Comparison of ENCODE assay signal across 1 cellular context in genomic region chr16:50616883-50617629, GRCh38.
TF ChIP-seq lines count a peak whose summit lies in the region.

No MANE protein-coding gene starts in this region.

TF ChIP-seq in HepG2, 621 proteins besides CTCF, POLR2A, EP300 and RAD21 (continued from another document):
- TF ChIP-seq KLF15 (CRISPR knock-in tag; IDR thresholded peaks at IDR 0.05; ENCODE audit: borderline replicate concordance) (no peak), TCF7L2 (IDR thresholded peaks at IDR 0.05; ENCODE audit: low read depth, low read length) (peak; percentile 78), PPARG (CRISPR knock-in tag; conservative IDR thresholded peaks at IDR 0.05) (0 out of 2 replicates have a peak, but pooled peaks have one; percentile 33), ZFP41 (CRISPR knock-in tag; IDR thresholded peaks at IDR 0.05; ENCODE audit: borderline replicate concordance) (no peak), GABPA (IDR thresholded peaks at IDR 0.05; ENCODE audit: low read depth, low read length) (no peak), GABPA (CRISPR knock-in tag; IDR thresholded peaks at IDR 0.05; ENCODE audit: low read depth) (no peak), CBX1 (IDR thresholded peaks at IDR 0.05; ENCODE audit: low read depth) (no peak), SP140L (CRISPR knock-in tag; IDR thresholded peaks at IDR 0.05; ENCODE audit: borderline replicate concordance) (no peak), ZNF563 (CRISPR knock-in tag; IDR thresholded peaks at IDR 0.05) (no peak), CBFB (CRISPR knock-in tag; IDR thresholded peaks at IDR 0.05) (no peak), MAF1 (CRISPR knock-in tag; IDR thresholded peaks at IDR 0.05; ENCODE audit: borderline replicate concordance) (no peak), ZNF747 (CRISPR knock-in tag; IDR thresholded peaks at IDR 0.05; ENCODE audit: borderline replicate concordance) (0 out of 2 replicates have a peak, but pooled peaks have one; percentile 67), MEIS2 (CRISPR knock-in tag; IDR thresholded peaks at IDR 0.05) (no peak), PRPF4 (IDR thresholded peaks at IDR 0.05; ENCODE audit: low read depth, low read length, poor library complexity, severe bottlenecking) (peak; percentile 51), TEAD3 (CRISPR knock-in tag; optimal IDR thresholded peaks at IDR 0.05; ENCODE audit: borderline replicate concordance) (peak; percentile 24), ATRX (CRISPR knock-in tag; IDR thresholded peaks at IDR 0.05; ENCODE audit: borderline replicate concordance) (no peak), ZNF567 (CRISPR knock-in tag; IDR thresholded peaks at IDR 0.05; ENCODE audit: borderline replicate concordance) (no peak), ZNF749 (CRISPR knock-in tag; IDR thresholded peaks at IDR 0.05; ENCODE audit: borderline replicate concordance) (no peak), ZNF431 (CRISPR knock-in tag; IDR thresholded peaks at IDR 0.05; ENCODE audit: borderline replicate concordance, low read depth) (no peak), THRA (CRISPR knock-in tag; IDR thresholded peaks at IDR 0.05; ENCODE audit: borderline replicate concordance) (peak; percentile 51; the same call in 1 of the 2 replicates), ZNF619 (CRISPR knock-in tag; IDR thresholded peaks at IDR 0.05) (no peak), ZNF230 (CRISPR knock-in tag; IDR thresholded peaks at IDR 0.05) (no peak), ASH2L (IDR thresholded peaks at IDR 0.05; ENCODE audit: insufficient read length, low read depth, low read length) (no peak), CENPX (CRISPR knock-in tag; IDR thresholded peaks at IDR 0.05) (no peak), ZNF383 (CRISPR knock-in tag; IDR thresholded peaks at IDR 0.05; ENCODE audit: borderline replicate concordance) (no peak), RBFOX2 (IDR thresholded peaks at IDR 0.05; ENCODE audit: low read depth, low read length) (no peak), ZNF317 (CRISPR knock-in tag; IDR thresholded peaks at IDR 0.05) (0 out of 2 replicates have a peak, but pooled peaks have one; percentile 53), JUNB (CRISPR knock-in tag; IDR thresholded peaks at IDR 0.05; ENCODE audit: borderline replicate concordance) (no peak), ZNF251 (CRISPR knock-in tag; IDR thresholded peaks at IDR 0.05) (no peak), PITX1 (CRISPR knock-in tag; IDR thresholded peaks at IDR 0.05) (no peak), MXI1 (IDR thresholded peaks at IDR 0.05; ENCODE audit: borderline replicate concordance, low read depth, low read length) (no peak), ZSCAN31 (CRISPR knock-in tag; IDR thresholded peaks at IDR 0.05; ENCODE audit: low read depth) (peak; percentile 25; the same call in 1 of the 2 replicates), ZNF234 (CRISPR knock-in tag; conservative IDR thresholded peaks at IDR 0.05) (no peak), MAX (IDR thresholded peaks at IDR 0.05) (peak; percentile 66), PREB (CRISPR knock-in tag; IDR thresholded peaks at IDR 0.05) (no peak), U2AF1 (optimal IDR thresholded peaks at IDR 0.05; ENCODE audit: low read depth, low read length) (no peak), ZSCAN30 (CRISPR knock-in tag; IDR thresholded peaks at IDR 0.05) (no peak), GATAD2A (CRISPR knock-in tag; IDR thresholded peaks at IDR 0.05) (peak; percentile 28; the same call in 1 of the 2 replicates), SETDB1 (CRISPR knock-in tag; IDR thresholded peaks at IDR 0.05; ENCODE audit: borderline replicate concordance) (no peak), RCOR2 (CRISPR knock-in tag; IDR thresholded peaks at IDR 0.05) (peak; percentile 54; the same call in 1 of the 2 replicates), ZSCAN21 (CRISPR knock-in tag; IDR thresholded peaks at IDR 0.05; ENCODE audit: borderline replicate concordance) (no peak), ZNF207 (IDR thresholded peaks at IDR 0.05; ENCODE audit: borderline replicate concordance) (no peak), CC2D1A (CRISPR knock-in tag; IDR thresholded peaks at IDR 0.05) (no peak)
- TF ChIP-seq, protein P1, sequence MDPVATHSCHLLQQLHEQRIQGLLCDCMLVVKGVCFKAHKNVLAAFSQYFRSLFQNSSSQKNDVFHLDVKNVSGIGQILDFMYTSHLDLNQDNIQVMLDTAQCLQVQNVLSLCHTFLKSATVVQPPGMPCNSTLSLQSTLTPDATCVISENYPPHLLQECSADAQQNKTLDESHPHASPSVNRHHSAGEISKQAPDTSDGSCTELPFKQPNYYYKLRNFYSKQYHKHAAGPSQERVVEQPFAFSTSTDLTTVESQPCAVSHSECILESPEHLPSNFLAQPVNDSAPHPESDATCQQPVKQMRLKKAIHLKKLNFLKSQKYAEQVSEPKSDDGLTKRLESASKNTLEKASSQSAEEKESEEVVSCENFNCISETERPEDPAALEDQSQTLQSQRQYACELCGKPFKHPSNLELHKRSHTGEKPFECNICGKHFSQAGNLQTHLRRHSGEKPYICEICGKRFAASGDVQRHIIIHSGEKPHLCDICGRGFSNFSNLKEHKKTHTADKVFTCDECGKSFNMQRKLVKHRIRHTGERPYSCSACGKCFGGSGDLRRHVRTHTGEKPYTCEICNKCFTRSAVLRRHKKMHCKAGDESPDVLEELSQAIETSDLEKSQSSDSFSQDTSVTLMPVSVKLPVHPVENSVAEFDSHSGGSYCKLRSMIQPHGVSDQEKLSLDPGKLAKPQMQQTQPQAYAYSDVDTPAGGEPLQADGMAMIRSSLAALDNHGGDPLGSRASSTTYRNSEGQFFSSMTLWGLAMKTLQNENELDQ (CRISPR knock-in tag; IDR thresholded peaks at IDR 0.05; ENCODE audit: borderline replicate concordance), result no peak
